ENCODE assay signal across 8 cellular contexts in the genomic region with DNA sequence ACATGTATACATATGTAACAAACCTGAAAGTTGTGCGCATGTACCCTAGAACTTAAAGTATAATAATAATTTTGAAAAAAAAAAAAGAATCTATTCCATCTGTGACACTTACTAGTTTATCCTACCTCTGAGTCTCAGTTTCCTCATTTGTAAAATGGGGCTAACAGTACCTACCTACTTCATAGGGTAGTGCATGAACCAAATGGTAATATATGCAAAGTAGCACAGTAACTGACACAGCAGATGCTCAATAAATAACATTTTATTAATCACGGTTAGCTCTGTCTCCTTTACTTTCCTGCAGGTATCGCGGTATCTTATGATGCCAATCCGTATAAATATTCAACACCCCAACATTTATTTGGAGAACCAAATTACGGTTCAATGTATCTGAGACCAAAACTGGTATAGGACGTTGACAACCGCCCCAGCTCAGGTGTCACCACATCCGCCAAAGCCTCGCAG. TPM values are rescaled to one million over a fixed set of nuclear protein-coding genes. Genes with fewer than 3 reads are reported as not detected.
DNase-seq lines count a peak whose midpoint lies in the region; ATAC-seq, FAIRE-seq and TF ChIP-seq lines count a peak whose summit lies in the region.

No MANE protein-coding gene starts in this region.

- TF ChIP-seq CTCF in kidney (IDR thresholded peaks at IDR 0.05; ENCODE audit: borderline replicate concordance, extremely low read depth, insufficient read depth) (no peak), tibial nerve (IDR thresholded peaks at IDR 0.05) (no peak)

- no peak for TF ChIP-seq POLR2A in tibial nerve (IDR thresholded peaks at IDR 0.05)

- H3K4me1 Mint-ChIP-seq in activated T-helper 17 cell treated with anti-CD3 and anti-CD28 coated beads, Interleukin-2, amount 50 U/mL, for 72 hours, result peaks cover 26% of the 10 kb centered on the region

- intact Hi-C loops in kidney (cut with DNase I), result no loop called here

- no peak for TF ChIP-seq EP300 in tibial nerve (IDR thresholded peaks at IDR 0.05)

- H3K9ac ChIP-seq in kidney (ENCODE audit: low read length in 2 of 2), result peak overlapping the region; percentile 64 to 79

- FAIRE-seq in kidney (lab: Jason Lieb, UNC), result no peak

- H3K27ac Mint-ChIP-seq in activated T-helper 17 cell treated with anti-CD3 and anti-CD28 coated beads, Interleukin-2, amount 50 U/mL, for 72 hours, result peak overlapping the region; percentile 99

- H3K4me3 Mint-ChIP-seq in activated T-helper 17 cell treated with anti-CD3 and anti-CD28 coated beads, Interleukin-2, amount 50 U/mL, for 72 hours, result peak overlapping the region; percentile 97

- ATAC-seq in GM18499 (IDR thresholded peaks at IDR 0.05; ENCODE audit: insufficient read depth, unreplicated experiment) (peak; percentile 25), HG02981 (IDR thresholded peaks at IDR 0.05; ENCODE audit: unreplicated experiment) (peak; percentile 21)
- ATAC-seq in activated T-helper 17 cell treated with anti-CD3 and anti-CD28 coated beads, Interleukin-2, amount 50 U/mL, for 72 hours (replicated peaks), result peak; percentile 10

- H3K9me3 Mint-ChIP-seq in activated T-helper 17 cell treated with anti-CD3 and anti-CD28 coated beads, Interleukin-2, amount 50 U/mL, for 72 hours, result no peaks in the 10 kb centered on the region

- H3K4me3 ChIP-seq in kidney (ENCODE audit: low read length in 2 of 2) (peak overlapping the region; percentile 88 to 96), tibial nerve (peak overlapping the region; percentile 59 to 95 (median 69))

- 7 to 8% methylated on average over 10 of the region's 10 CpGs for WGBS in tibial nerve, 2 donors

- no peaks in the 10 kb centered on the region for H3K27me3 ChIP-seq in tibial nerve

- H3K9me3 ChIP-seq in kidney (ENCODE audit: control insufficient read depth in 1 of 2, low read length in 2 of 2) (no peaks in the 10 kb centered on the region), tibial nerve (no peaks in the 10 kb centered on the region)

- H3K4me1 ChIP-seq in kidney (ENCODE audit: control insufficient read depth in 1 of 2, insufficient read depth in 1 of 2, low read depth in 1 of 2, low read length in 2 of 2) (peaks cover 4 to 11% of the 10 kb centered on the region in 2 donors), tibial nerve (peaks cover 0 to 53% (median 20%) of the 10 kb centered on the region in 4 donors)

- peaks cover 51% of the 10 kb centered on the region for H3K36me3 Mint-ChIP-seq in activated T-helper 17 cell treated with anti-CD3 and anti-CD28 coated beads, Interleukin-2, amount 50 U/mL, for 72 hours (ENCODE audit: low read depth)

- DNase-seq in kidney, result no peak
- no peak for DNase-seq in tibial nerve (ENCODE audit: low spot score in 2 of 2)
- DNase-seq in hepatic stellate cell (ENCODE audit: low spot score), result no peak
- no peak for DNase-seq in C1 segment of cervical spinal cord (lab: John Stamatoyannopoulos, UW)
- no peak for DNase-seq in activated CD4-positive, alpha-beta T cell treated with anti-CD3 and anti-CD28 coated beads for 4 hours

- no peaks in the 10 kb centered on the region for H3K36me3 ChIP-seq in kidney (ENCODE audit: control insufficient read depth in 1 of 2, insufficient read depth in 2 of 2, low read length in 2 of 2)
- H3K36me3 ChIP-seq in tibial nerve, result no peaks in the 10 kb centered on the region

- no peaks in the 10 kb centered on the region for H3K27me3 Mint-ChIP-seq in activated T-helper 17 cell treated with anti-CD3 and anti-CD28 coated beads, Interleukin-2, amount 50 U/mL, for 72 hours

- peak overlapping the region; percentile 97 for H3K27ac ChIP-seq in kidney (ENCODE audit: low read depth in 2 of 2, low read length in 2 of 2)
- H3K27ac ChIP-seq in tibial nerve, result peak overlapping the region; percentile 81 to 100 (median 96)

RNA-seq across cellular contexts. Expression of gene TMED10, which starts 0.7 kb away (rescaled TPM):
- 100 to 1,000 TPM; 142 to 179 TPM for total RNA-seq in activated T-helper 17 cell treated with anti-CD3 and anti-CD28 coated beads, Interleukin-2, amount 50 U/mL, for 72 hours
- total RNA-seq in kidney (401 TPM), tibial nerve (100 to 1,000 TPM; 262 to 296 (median 280) TPM)
- 222 TPM for polyA plus RNA-seq in kidney (ENCODE audit: insufficient read depth, low read depth, low replicate concordance)

RNA-seq across cellular contexts. Expression of gene NEK9, which starts 48.9 kb away (rescaled TPM):
- total RNA-seq in activated T-helper 17 cell treated with anti-CD3 and anti-CD28 coated beads, Interleukin-2, amount 50 U/mL, for 72 hours, result 10 to 100 TPM; 49.4 to 52.4 TPM
- 81.5 TPM for total RNA-seq in kidney
- polyA plus RNA-seq in kidney (ENCODE audit: insufficient read depth, low read depth, low replicate concordance), result 25.4 TPM
- 100 to 1,000 TPM in 2 of 4 donors, 10 to 100 TPM in 2; 76.1 to 109 (median 94.4) TPM for total RNA-seq in tibial nerve
